ENCODE assay signal across 8 cellular contexts in genomic region chr1:164673584-164674214, GRCh38.
DNase-seq lines count a peak whose midpoint lies in the region; ATAC-seq and TF ChIP-seq lines count a peak whose summit lies in the region.

No MANE protein-coding gene starts in this region.

- peaks cover 0 to 7% of the 10 kb centered on the region in 2 donors for H3K4me1 Mint-ChIP-seq in immature natural killer cell

- DNase-seq in COLO829 (ENCODE audit: low spot score), result peak; percentile 86
- DNase-seq in HK-2 (ENCODE audit: unreplicated experiment), result peak; percentile 25
- peak; percentile 20 for DNase-seq in adipocyte (ENCODE audit: low read depth)
- DNase-seq in T-helper 2 cell, result no peak
- DNase-seq in immature natural killer cell, result no peak

- no peak overlapping the region for H3K27ac Mint-ChIP-seq in immature natural killer cell

- H3K9ac ChIP-seq in adipocyte (ENCODE audit: low read length) (no peak overlapping the region), liver (ENCODE audit: low read depth in 1 of 2, low read length in 2 of 2) (no peak overlapping the region)

- TF ChIP-seq RAD21 in liver (IDR thresholded peaks at IDR 0.05), result peak in 1 of 2 donors; percentile 35

- H3K27me3 ChIP-seq in adipocyte (replicated peaks; ENCODE audit: control insufficient read depth, insufficient read depth, low read length) (no peaks in the 10 kb centered on the region), liver (ENCODE audit: control insufficient read depth in 4 of 4, insufficient read depth in 4 of 4, low read length in 3 of 4) (no peaks in the 10 kb centered on the region)

- ATAC-seq in GM18907 (IDR thresholded peaks at IDR 0.05; ENCODE audit: unreplicated experiment), result no peak
- ATAC-seq in HG03039 (IDR thresholded peaks at IDR 0.05; ENCODE audit: unreplicated experiment), result no peak

- H3K27me3 Mint-ChIP-seq in immature natural killer cell (ENCODE audit: low read depth in 3 of 3), result peaks cover 3 to 15% (median 12%) of the 10 kb centered on the region in 3 donors

- H3K9me3 ChIP-seq in adipocyte (ENCODE audit: control insufficient read depth, low read length) (no peaks in the 10 kb centered on the region), liver (ENCODE audit: control insufficient read depth in 4 of 4, low read length in 3 of 4) (no peaks in the 10 kb centered on the region)

- 90% methylated on average over 14 of the region's 14 CpGs for WGBS in liver

- H3K4me3 ChIP-seq in adipocyte (ENCODE audit: low read length) (no peak overlapping the region), liver (ENCODE audit: low read depth in 1 of 3, low read length in 3 of 3) (no peak overlapping the region)

- peak; percentile 28 for TF ChIP-seq CTCF in liver (IDR thresholded peaks at IDR 0.05; ENCODE audit: low read depth, low read length, missing input control)

- H3K27ac ChIP-seq in liver (ENCODE audit: low read depth in 1 of 2, low read length in 2 of 2), result no peak overlapping the region

- no peak overlapping the region for H3K4me3 Mint-ChIP-seq in immature natural killer cell

- H3K4me1 ChIP-seq in adipocyte (ENCODE audit: control insufficient read depth, insufficient read depth, low read length) (peaks cover 30% of the 10 kb centered on the region), liver (ENCODE audit: control insufficient read depth in 4 of 4, insufficient read depth in 4 of 4, low read length in 3 of 4) (no peaks in the 10 kb centered on the region)

- H3K36me3 Mint-ChIP-seq in immature natural killer cell, result peaks cover 0 to 4% (median 0%) of the 10 kb centered on the region in 3 donors

- H3K36me3 ChIP-seq in adipocyte (ENCODE audit: control insufficient read depth, insufficient read depth, low read length, severe bottlenecking), result no peaks in the 10 kb centered on the region
- H3K36me3 ChIP-seq in liver (ENCODE audit: control insufficient read depth in 4 of 4, insufficient read depth in 3 of 4, low read depth in 1 of 4, low read length in 3 of 4), result no peaks in the 10 kb centered on the region

- H3K9me3 Mint-ChIP-seq in immature natural killer cell, result peaks cover 0 to 10% (median 0%) of the 10 kb centered on the region in 6 donors

TF ChIP-seq in liver, 16 proteins besides CTCF, POLR2A, EP300 and RAD21:
- TF ChIP-seq YY1 (IDR thresholded peaks at IDR 0.05) (no peak), HNF4G (IDR thresholded peaks at IDR 0.05) (no peak), HNF4A (conservative IDR thresholded peaks at IDR 0.05) (no peak), ZBTB33 (IDR thresholded peaks at IDR 0.05) (no peak)
- TF ChIP-seq, protein P1, sequence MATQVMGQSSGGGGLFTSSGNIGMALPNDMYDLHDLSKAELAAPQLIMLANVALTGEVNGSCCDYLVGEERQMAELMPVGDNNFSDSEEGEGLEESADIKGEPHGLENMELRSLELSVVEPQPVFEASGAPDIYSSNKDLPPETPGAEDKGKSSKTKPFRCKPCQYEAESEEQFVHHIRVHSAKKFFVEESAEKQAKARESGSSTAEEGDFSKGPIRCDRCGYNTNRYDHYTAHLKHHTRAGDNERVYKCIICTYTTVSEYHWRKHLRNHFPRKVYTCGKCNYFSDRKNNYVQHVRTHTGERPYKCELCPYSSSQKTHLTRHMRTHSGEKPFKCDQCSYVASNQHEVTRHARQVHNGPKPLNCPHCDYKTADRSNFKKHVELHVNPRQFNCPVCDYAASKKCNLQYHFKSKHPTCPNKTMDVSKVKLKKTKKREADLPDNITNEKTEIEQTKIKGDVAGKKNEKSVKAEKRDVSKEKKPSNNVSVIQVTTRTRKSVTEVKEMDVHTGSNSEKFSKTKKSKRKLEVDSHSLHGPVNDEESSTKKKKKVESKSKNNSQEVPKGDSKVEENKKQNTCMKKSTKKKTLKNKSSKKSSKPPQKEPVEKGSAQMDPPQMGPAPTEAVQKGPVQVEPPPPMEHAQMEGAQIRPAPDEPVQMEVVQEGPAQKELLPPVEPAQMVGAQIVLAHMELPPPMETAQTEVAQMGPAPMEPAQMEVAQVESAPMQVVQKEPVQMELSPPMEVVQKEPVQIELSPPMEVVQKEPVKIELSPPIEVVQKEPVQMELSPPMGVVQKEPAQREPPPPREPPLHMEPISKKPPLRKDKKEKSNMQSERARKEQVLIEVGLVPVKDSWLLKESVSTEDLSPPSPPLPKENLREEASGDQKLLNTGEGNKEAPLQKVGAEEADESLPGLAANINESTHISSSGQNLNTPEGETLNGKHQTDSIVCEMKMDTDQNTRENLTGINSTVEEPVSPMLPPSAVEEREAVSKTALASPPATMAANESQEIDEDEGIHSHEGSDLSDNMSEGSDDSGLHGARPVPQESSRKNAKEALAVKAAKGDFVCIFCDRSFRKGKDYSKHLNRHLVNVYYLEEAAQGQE (IDR thresholded peaks at IDR 0.05), result no peak

Comparison
In these comparisons a context has a peak if more than half of its experiments do, and no peak if none do; other contexts are left out.
1. DNase-seq: peak in COLO829 (single experiment), HK-2 (single experiment) and adipocyte (single experiment); none in T-helper 2 cell (0 of 5) and immature natural killer cell (0 of 3).